ENCODE assay signal across 9 cellular contexts in genomic region chr20:18465536-18466200, GRCh38. TPM values are rescaled to one million over a fixed set of nuclear protein-coding genes. Genes with fewer than 3 reads are reported as not detected.
A peak's percentile ranks its signal among the peaks of the same experiment; 100 is the strongest.
DNase-seq lines count a peak whose midpoint lies in the region; ATAC-seq and TF ChIP-seq lines count a peak whose summit lies in the region.
"Had no signal": no experiment of that assay in that cellular context is flagged by ENCODE, and none has a peak within 500 bp of the region (broad histone marks: within the 10 kb centered on the region; RNA-seq: fewer than 3 reads in every experiment).

No MANE protein-coding gene starts in this region.

- intact Hi-C loops in PC-9 (cut with micrococcal nuclease; ENCODE audit: unreplicated experiment) (loop anchor here (2.0 kb wide), 3 partner anchors 31 to 497 kb away; partner anchors contain the start of genes MGME1, RBBP9, SNX5 and ZNF133), body of pancreas (cut with DNase I) (no loop called here)

- 33 to 36% methylated on average over 6 of the region's 6 CpGs for WGBS in body of pancreas, 2 donors

- H3K27me3 ChIP-seq in PC-9 (ENCODE audit: insufficient read depth, low read depth) (no peaks in the 10 kb centered on the region), body of pancreas (no peaks in the 10 kb centered on the region)

- peaks cover 33% of the 10 kb centered on the region for H3K79me2 ChIP-seq in PC-9 (ENCODE audit: low read depth)

- no peak for TF ChIP-seq CTCF in PC-9 (conservative IDR thresholded peaks at IDR 0.05)
- TF ChIP-seq CTCF in epithelial cell of proximal tubule (conservative IDR thresholded peaks at IDR 0.05; ENCODE audit: low read depth, low read length): no peak
- no peak for TF ChIP-seq CTCF in body of pancreas (IDR thresholded peaks at IDR 0.05)

- H3K27me3 Mint-ChIP-seq in activated naive CD4-positive, alpha-beta T cell treated with anti-CD3 and anti-CD28 coated beads, Interleukin-2, amount 10 ng/mL, durations not matched to agents 7 days and 5 days: peaks cover 5% of the 10 kb centered on the region

- no peaks in the 10 kb centered on the region for H3K9me2 ChIP-seq in PC-9 (ENCODE audit: insufficient read depth)

- CTCF ChIA-PET in activated naive CD4-positive, alpha-beta T cell treated with anti-CD3 and anti-CD28 coated beads, Interleukin-2, amount 10 ng/mL, durations not matched to agents 7 days and 5 days (lab: Charles Lee): no interaction called here
- CTCF ChIA-PET in PC-9 (lab: Charles Lee): no interaction called here

- no peaks in the 10 kb centered on the region for H4K20me1 ChIP-seq in PC-9 (ENCODE audit: insufficient read depth)

- H3K4me1 Mint-ChIP-seq in activated naive CD4-positive, alpha-beta T cell treated with anti-CD3 and anti-CD28 coated beads, Interleukin-2, amount 10 ng/mL, durations not matched to agents 7 days and 5 days: peaks cover 36% of the 10 kb centered on the region

- H3K36me3 ChIP-seq in PC-9 (ENCODE audit: low read depth) (0 out of 2 replicates have a peak, but pooled peaks cover 8% of the 10 kb centered on the region), body of pancreas (replicated peaks in 1 of 2; ENCODE audit: insufficient read depth in 1 of 2, low read depth in 2 of 2) (no peaks in the 10 kb centered on the region)

- H2AFZ ChIP-seq in PC-9: peak overlapping the region; percentile 94

- BruUV-seq in PC-9 (replicated peaks; lab: Mats Ljungman, UMichigan): TSS peak; percentile 59

- H3K4me2 ChIP-seq in PC-9: peak overlapping the region; percentile 98

- POLR2A ChIA-PET in PC-9 (lab: Charles Lee; ENCODE audit: unreplicated experiment): no interaction called here

- H3K4me3 ChIP-seq in PC-9 (peak overlapping the region; percentile 97; the same call in 1 of the 2 replicates), epithelial cell of proximal tubule (ENCODE audit: low read depth, low read length) (peak overlapping the region; percentile 73), skin epidermis (peak overlapping the region in 4 of 7 experiments; percentile 64 to 97 (median 94)), body of pancreas (no peak overlapping the region)

- H3F3A ChIP-seq in PC-9 (ENCODE audit: insufficient read depth, low read depth): no peaks in the 10 kb centered on the region

- H3K9me3 ChIP-seq in PC-9 (ENCODE audit: insufficient read depth, low read depth) (no peaks in the 10 kb centered on the region), body of pancreas (no peaks in the 10 kb centered on the region)

- no peak for DNase-seq in activated naive CD4-positive, alpha-beta T cell treated with anti-CD3 and anti-CD28 coated beads, Interleukin-2, amount 10 ng/mL, durations not matched to agents 7 days and 5 days
- no peak for DNase-seq in activated naive CD4-positive, alpha-beta T cell treated with anti-CD3 and anti-CD28 coated beads, Interleukin-2, amount 50 U/mL, for 16 hours
- DNase-seq in PC-9 (no peak), epithelial cell of proximal tubule (ENCODE audit: low read depth) (peak; percentile 38), body of pancreas (no peak), NCI-H526 (lab: John Stamatoyannopoulos, UW) (no peak)
- DNase-seq: NCI-H2029 treated with DMSO at 0.1 percent for 48 hours had no signal

- no peak overlapping the region for H3K27ac Mint-ChIP-seq in activated naive CD4-positive, alpha-beta T cell treated with anti-CD3 and anti-CD28 coated beads, Interleukin-2, amount 10 ng/mL, durations not matched to agents 7 days and 5 days

- H3K27ac ChIP-seq in PC-9 (no peak overlapping the region), skin epidermis (no peak overlapping the region), body of pancreas (no peak overlapping the region)

- peaks cover 5% of the 10 kb centered on the region for H3K36me3 Mint-ChIP-seq in activated naive CD4-positive, alpha-beta T cell treated with anti-CD3 and anti-CD28 coated beads, Interleukin-2, amount 10 ng/mL, durations not matched to agents 7 days and 5 days

- no peak for ATAC-seq in GM18511 (IDR thresholded peaks at IDR 0.05; ENCODE audit: unreplicated experiment)
- ATAC-seq in body of pancreas: no peak

- peak overlapping the region; percentile 94 for H3K4me3 Mint-ChIP-seq in activated naive CD4-positive, alpha-beta T cell treated with anti-CD3 and anti-CD28 coated beads, Interleukin-2, amount 10 ng/mL, durations not matched to agents 7 days and 5 days

- no peaks in the 10 kb centered on the region for H3K9me3 Mint-ChIP-seq in activated naive CD4-positive, alpha-beta T cell treated with anti-CD3 and anti-CD28 coated beads, Interleukin-2, amount 10 ng/mL, durations not matched to agents 7 days and 5 days

- TF ChIP-seq POLR2A in body of pancreas (IDR thresholded peaks at IDR 0.05): no peak

- H3K4me1 ChIP-seq in PC-9 (replicated peaks; ENCODE audit: insufficient read depth) (peaks cover 16% of the 10 kb centered on the region), body of pancreas (peaks cover 17% of the 10 kb centered on the region)

RNA-seq across cellular contexts. Expression of gene DZANK1, which starts 1.2 kb away (rescaled TPM):
- 4.4 and 7.3 TPM in 2 replicates for total RNA-seq in PC-9 (2021)
- total RNA-seq in epithelial cell of proximal tubule: 1.3 and 1.4 TPM in 2 replicates
- 1 to 10 TPM; 1.6 TPM for total RNA-seq in body of pancreas

RNA-seq across cellular contexts. Expression of gene POLR3F, which starts 1.5 kb away (rescaled TPM):
- total RNA-seq in PC-9 (2021) (7.4 and 9.6 TPM in 2 replicates), epithelial cell of proximal tubule (6.8 and 22.7 TPM in 2 replicates), body of pancreas (1 to 10 TPM; 2.6 to 4.9 TPM)

RNA-seq across cellular contexts. Expression of gene RBBP9, which starts 31.4 kb away (rescaled TPM):
- total RNA-seq in PC-9 (2021) (24.0 and 29.5 TPM in 2 replicates), epithelial cell of proximal tubule (9.3 and 21.1 TPM in 2 replicates), body of pancreas (1 to 10 TPM; 6.6 to 8.3 TPM)

RNA-seq across cellular contexts. Expression of gene SEC23B, which starts 42.1 kb away (rescaled TPM):
- total RNA-seq in PC-9 (2021) (60.3 and 78.5 TPM in 2 replicates), epithelial cell of proximal tubule (50.8 and 69.6 TPM in 2 replicates), body of pancreas (10 to 100 TPM; 29.0 to 36.3 TPM)

Comparison
In these comparisons a context has a peak if more than half of its experiments do, and no peak if none do; other contexts are left out.
1. H3K4me3 ChIP-seq: peak in PC-9 (single experiment), epithelial cell of proximal tubule (single experiment) and skin epidermis (4 of 7); none in body of pancreas (0 of 2).